8 cellular contexts compared by ENCODE assay signal in the genomic region with DNA sequence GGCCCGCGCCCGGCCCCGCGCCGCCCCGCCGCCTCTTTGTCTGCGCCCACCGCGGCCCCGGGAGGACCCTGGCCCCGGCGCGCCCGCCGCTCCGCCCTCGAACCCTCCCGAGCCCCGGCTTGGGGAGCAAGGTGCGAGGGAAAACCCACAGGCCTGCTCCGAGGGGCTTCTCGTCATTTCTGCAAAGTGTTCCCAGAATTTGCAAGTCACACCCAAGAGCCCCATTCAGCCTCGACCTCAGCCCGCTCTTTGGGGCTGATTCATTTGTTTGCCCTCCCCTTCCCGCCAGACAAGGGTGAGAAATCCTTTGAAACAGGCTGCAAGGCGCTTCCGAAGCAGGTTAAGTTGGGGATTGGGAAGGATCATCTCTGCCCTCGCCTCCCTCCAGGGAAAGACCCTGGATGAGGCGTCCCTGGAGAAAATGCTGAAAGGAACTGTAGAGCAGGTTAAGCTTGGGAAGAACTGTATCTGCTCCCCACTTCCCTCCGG. TPM values are rescaled to one million over a fixed set of nuclear protein-coding genes. Genes with fewer than 3 reads are reported as not detected.
A peak's percentile ranks its signal among the peaks of the same experiment; 100 is the strongest.
DNase-seq lines count a peak whose midpoint lies in the region; ATAC-seq and TF ChIP-seq lines count a peak whose summit lies in the region.

No MANE protein-coding gene starts in this region.

- H3K36me3 Mint-ChIP-seq in CD4-positive, CD25-positive, alpha-beta regulatory T cell = no peaks in the 10 kb centered on the region
- H3K36me3 Mint-ChIP-seq in activated naive CD8-positive, alpha-beta T cell treated with anti-CD3 and anti-CD28 coated beads, Interleukin-2, amount 50 U/mL, for 24 hours (ENCODE audit: low read depth) = no peaks in the 10 kb centered on the region

- H3K4me1 ChIP-seq in CD4-positive, CD25-positive, alpha-beta regulatory T cell (ENCODE audit: control insufficient read depth, insufficient read depth, low read length, poor library complexity, severe bottlenecking) = peaks cover 30% of the 10 kb centered on the region
- H3K4me1 ChIP-seq in Peyer's patch (peaks cover 0 to 28% (median 15%) of the 10 kb centered on the region in 4 donors), skeletal muscle tissue (ENCODE audit: control insufficient read depth in 3 of 3, insufficient read depth in 3 of 3, low read length in 3 of 3) (peaks cover 28 to 38% (median 29%) of the 10 kb centered on the region in 3 donors)

- ATAC-seq in CD4-positive, CD25-positive, alpha-beta regulatory T cell (ENCODE audit: low read depth in 2 of 2) = no peak
- ATAC-seq in HG02571 (IDR thresholded peaks at IDR 0.05; ENCODE audit: unreplicated experiment) (peak; percentile 4), GM19397 (IDR thresholded peaks at IDR 0.05; ENCODE audit: unreplicated experiment) (no peak)
- ATAC-seq in activated naive CD8-positive, alpha-beta T cell treated with anti-CD3 and anti-CD28 coated beads, Interleukin-2, amount 50 U/mL, for 24 hours = peak; percentile 71

- H3K9me3 Mint-ChIP-seq in CD4-positive, CD25-positive, alpha-beta regulatory T cell = peaks cover 0 to 1% (median 0%) of the 10 kb centered on the region in 7 donors
- no peaks in the 10 kb centered on the region for H3K9me3 Mint-ChIP-seq in activated naive CD8-positive, alpha-beta T cell treated with anti-CD3 and anti-CD28 coated beads, Interleukin-2, amount 50 U/mL, for 24 hours

- H3K4me3 Mint-ChIP-seq in CD4-positive, CD25-positive, alpha-beta regulatory T cell = peak overlapping the region; percentile 91 to 96 (median 92)
- peak overlapping the region; percentile 82 for H3K4me3 Mint-ChIP-seq in activated naive CD8-positive, alpha-beta T cell treated with anti-CD3 and anti-CD28 coated beads, Interleukin-2, amount 50 U/mL, for 24 hours

- H3K9ac ChIP-seq in skeletal muscle tissue (ENCODE audit: low read depth in 1 of 3, low read length in 3 of 3) = peak overlapping the region; percentile 82 to 93 (median 90)

- no peaks in the 10 kb centered on the region for H3K9me3 ChIP-seq in CD4-positive, CD25-positive, alpha-beta regulatory T cell (ENCODE audit: control insufficient read depth in 2 of 2, low read length in 2 of 2)
- H3K9me3 ChIP-seq in Peyer's patch (no peaks in the 10 kb centered on the region), skeletal muscle tissue (ENCODE audit: control insufficient read depth in 3 of 3, low read length in 3 of 3) (no peaks in the 10 kb centered on the region)

- no peak overlapping the region for H3K27ac ChIP-seq in CD4-positive, CD25-positive, alpha-beta regulatory T cell (ENCODE audit: insufficient read depth, low read length, poor library complexity, severe bottlenecking)
- H3K27ac ChIP-seq in Peyer's patch (peak overlapping the region; percentile 25 to 100 (median 84)), skeletal muscle tissue (ENCODE audit: low read depth, low read length) (peak overlapping the region; percentile 92)

- no peak for TF ChIP-seq POLR2A in Peyer's patch (IDR thresholded peaks at IDR 0.05)

- no peaks in the 10 kb centered on the region for H3K27me3 ChIP-seq in CD4-positive, CD25-positive, alpha-beta regulatory T cell (ENCODE audit: control insufficient read depth, insufficient read depth, low read length)
- H3K27me3 ChIP-seq in Peyer's patch = no peaks in the 10 kb centered on the region
- no peaks in the 10 kb centered on the region for H3K27me3 ChIP-seq in skeletal muscle tissue (ENCODE audit: control insufficient read depth in 3 of 3, insufficient read depth in 3 of 3, low read length in 3 of 3)

- peak overlapping the region; percentile 79 for H3K4me3 ChIP-seq in CD4-positive, CD25-positive, alpha-beta regulatory T cell (ENCODE audit: low read depth, low read length)
- H3K4me3 ChIP-seq in Peyer's patch (peak overlapping the region; percentile 45 to 99 (median 96)), iPS-11a (ENCODE audit: low read depth, low read length) (peak overlapping the region; percentile 49), skeletal muscle tissue (ENCODE audit: low read length in 3 of 3) (peak overlapping the region; percentile 82 to 87 (median 86))

- TF ChIP-seq CTCF in Peyer's patch (IDR thresholded peaks at IDR 0.05) = no peak

- peaks cover 13% of the 10 kb centered on the region for H3K27me3 Mint-ChIP-seq in CD4-positive, CD25-positive, alpha-beta regulatory T cell
- H3K27me3 Mint-ChIP-seq in activated naive CD8-positive, alpha-beta T cell treated with anti-CD3 and anti-CD28 coated beads, Interleukin-2, amount 50 U/mL, for 24 hours = no peaks in the 10 kb centered on the region

- peak overlapping the region; percentile 38 to 91 (median 83) for H3K27ac Mint-ChIP-seq in CD4-positive, CD25-positive, alpha-beta regulatory T cell
- peak overlapping the region; percentile 83 for H3K27ac Mint-ChIP-seq in activated naive CD8-positive, alpha-beta T cell treated with anti-CD3 and anti-CD28 coated beads, Interleukin-2, amount 50 U/mL, for 24 hours

- peaks cover 7 to 41% (median 30%) of the 10 kb centered on the region in 4 donors for H3K4me1 Mint-ChIP-seq in CD4-positive, CD25-positive, alpha-beta regulatory T cell
- H3K4me1 Mint-ChIP-seq in activated naive CD8-positive, alpha-beta T cell treated with anti-CD3 and anti-CD28 coated beads, Interleukin-2, amount 50 U/mL, for 24 hours = peaks cover 29% of the 10 kb centered on the region

- DNase-seq in CD4-positive, CD25-positive, alpha-beta regulatory T cell = peak in 1 of 3 donors; percentile 48
- DNase-seq in Peyer's patch (peak in 2 of 3 donors; percentile 26 to 52), NCI-H1436 (lab: John Stamatoyannopoulos, UW) (no peak)
- peak; percentile 50 for DNase-seq in activated naive CD8-positive, alpha-beta T cell treated with anti-CD3 and anti-CD28 coated beads, Interleukin-2, amount 50 U/mL, for 24 hours

- H3K36me3 ChIP-seq in CD4-positive, CD25-positive, alpha-beta regulatory T cell (ENCODE audit: control insufficient read depth, insufficient read depth, low read length) = no peaks in the 10 kb centered on the region
- H3K36me3 ChIP-seq in Peyer's patch = no peaks in the 10 kb centered on the region
- H3K36me3 ChIP-seq in skeletal muscle tissue (ENCODE audit: control insufficient read depth in 3 of 3, insufficient read depth in 3 of 3, low read length in 3 of 3) = no peaks in the 10 kb centered on the region

RNA-seq across cellular contexts. Expression of a gene that starts 0.3 kb away (rescaled TPM):
- total RNA-seq in CD4-positive, CD25-positive, alpha-beta regulatory T cell = 99.8 TPM
- polyA plus RNA-seq in CD4-positive, CD25-positive, alpha-beta regulatory T cell = 10 to 100 TPM; 17.1 to 19.2 (median 18.3) TPM
- 100 to 1,000 TPM in 1 of 4 donors, 10 to 100 TPM in 3; 55.7 to 167 (median 86.0) TPM for total RNA-seq in Peyer's patch
- 21.9 TPM for total RNA-seq in skeletal muscle tissue

Comparison
In these comparisons a context has a peak if more than half of its experiments do, and no peak if none do; other contexts are left out.
1. ATAC-seq: peak in HG02571 (single experiment) and activated naive CD8-positive, alpha-beta T cell treated with anti-CD3 and anti-CD28 coated beads, Interleukin-2, amount 50 U/mL, for 24 hours (single experiment); none in CD4-positive, CD25-positive, alpha-beta regulatory T cell (0 of 2) and GM19397 (single experiment).
2. Peak in every context shown above with its lines, with median percentiles within 50 percentile points of each other: H3K4me3 ChIP-seq.